Comparison of ENCODE assay signal across 11 cellular contexts in the genomic region with DNA sequence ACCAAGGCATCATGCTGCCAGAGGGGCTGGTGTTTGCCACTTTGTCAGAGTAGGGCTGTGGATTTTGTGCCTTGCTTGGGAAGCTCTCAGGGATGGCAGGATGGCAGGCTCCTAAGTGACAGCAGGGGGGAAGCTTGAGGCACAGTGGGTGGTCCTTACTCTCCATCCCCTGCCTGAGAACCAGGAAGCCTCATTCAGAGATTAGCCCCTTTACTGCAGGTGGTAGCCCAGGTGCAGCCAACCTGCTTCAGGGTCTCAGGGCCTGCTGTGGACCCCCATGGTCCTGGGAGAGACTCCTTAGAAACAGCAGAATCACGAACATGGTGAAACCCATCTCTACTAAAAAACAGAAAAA. TPM values are rescaled to one million over a fixed set of nuclear protein-coding genes. Genes with fewer than 3 reads are reported as not detected.
A peak's percentile ranks its signal among the peaks of the same experiment; 100 is the strongest.
DNase-seq lines count a peak whose midpoint lies in the region; ATAC-seq and TF ChIP-seq lines count a peak whose summit lies in the region.
"Had no signal": no experiment of that assay in that cellular context is flagged by ENCODE, and none has a peak within 500 bp of the region (broad histone marks: within the 10 kb centered on the region; RNA-seq: fewer than 3 reads in every experiment).

No MANE protein-coding gene starts in this region.

- no peaks in the 10 kb centered on the region for H3K27me3 ChIP-seq in CD4-positive, CD25-positive, alpha-beta regulatory T cell (ENCODE audit: control insufficient read depth, insufficient read depth, low read length)
- no peaks in the 10 kb centered on the region for H3K27me3 ChIP-seq in colonic mucosa
- no peaks in the 10 kb centered on the region for H3K27me3 ChIP-seq in neutrophil

- peaks cover 56% of the 10 kb centered on the region for H3K36me3 ChIP-seq in CD4-positive, CD25-positive, alpha-beta regulatory T cell (ENCODE audit: control insufficient read depth, insufficient read depth, low read length)
- H3K36me3 ChIP-seq in colonic mucosa (no peaks in the 10 kb centered on the region), neutrophil (peaks cover 17% of the 10 kb centered on the region)

- peaks cover 0 to 5% (median 2%) of the 10 kb centered on the region in 4 donors for H3K4me1 Mint-ChIP-seq in CD4-positive, CD25-positive, alpha-beta regulatory T cell
- H3K4me1 Mint-ChIP-seq in glutamatergic neuron (ENCODE audit: low read depth, unreplicated experiment): peaks cover 14% of the 10 kb centered on the region

- H3K27ac Mint-ChIP-seq in CD4-positive, CD25-positive, alpha-beta regulatory T cell: peak overlapping the region in 2 of 3 donors; percentile 26 to 64
- H3K27ac Mint-ChIP-seq in glutamatergic neuron (ENCODE audit: unreplicated experiment): no peak overlapping the region

- no peaks in the 10 kb centered on the region for H3K9me3 Mint-ChIP-seq in CD4-positive, CD25-positive, alpha-beta regulatory T cell
- peaks cover 5% of the 10 kb centered on the region for H3K9me3 Mint-ChIP-seq in glutamatergic neuron (ENCODE audit: unreplicated experiment)

- H3K9ac ChIP-seq in colonic mucosa (ENCODE audit: low read depth in 2 of 2, low read length in 2 of 2): no peak overlapping the region

- H3K9me3 ChIP-seq in CD4-positive, CD25-positive, alpha-beta regulatory T cell (ENCODE audit: control insufficient read depth in 2 of 2, low read length in 2 of 2): no peaks in the 10 kb centered on the region
- H3K9me3 ChIP-seq in colonic mucosa (no peaks in the 10 kb centered on the region), neutrophil (no peaks in the 10 kb centered on the region)

- no peak overlapping the region for H3K4me3 ChIP-seq in CD4-positive, CD25-positive, alpha-beta regulatory T cell (ENCODE audit: low read depth, low read length)
- H3K4me3 ChIP-seq in colonic mucosa (no peak overlapping the region), neutrophil (ENCODE audit: low read depth in 1 of 2, low read length in 1 of 2) (peak overlapping the region; percentile 37 to 52)

- no peak for ATAC-seq in CD4-positive, CD25-positive, alpha-beta regulatory T cell (ENCODE audit: low read depth in 2 of 2)
- ATAC-seq in GM18873 (IDR thresholded peaks at IDR 0.05; ENCODE audit: low FRiP score, unreplicated experiment): no peak

- H3K36me3 Mint-ChIP-seq in CD4-positive, CD25-positive, alpha-beta regulatory T cell: peaks cover 30% of the 10 kb centered on the region
- peaks cover 4% of the 10 kb centered on the region for H3K36me3 Mint-ChIP-seq in glutamatergic neuron (ENCODE audit: unreplicated experiment)

- no peaks in the 10 kb centered on the region for H3K4me1 ChIP-seq in CD4-positive, CD25-positive, alpha-beta regulatory T cell (ENCODE audit: control insufficient read depth, insufficient read depth, low read length, poor library complexity, severe bottlenecking)
- H3K4me1 ChIP-seq in colonic mucosa (no peaks in the 10 kb centered on the region), neutrophil (ENCODE audit: control insufficient read depth in 1 of 2, insufficient read depth in 1 of 2, low read depth in 1 of 2, low read length in 1 of 2) (peaks cover 39 to 44% of the 10 kb centered on the region in 2 experiments)

- DNase-seq in CD4-positive, CD25-positive, alpha-beta regulatory T cell: no peak
- DNase-seq in NCI-H146 (lab: John Stamatoyannopoulos, UW) (peak; percentile 88), colonic mucosa (no peak), anterior cingulate cortex (lab: John Stamatoyannopoulos, UW) (no peak), glutamatergic neuron (no peak)
- no peak for DNase-seq in stimulated activated naive CD4-positive, alpha-beta T cell treated with Interleukin-2 at 50 U/mL for 16 hours (lab: John Stamatoyannopoulos, UW)
- DNase-seq: activated CD4-positive, alpha-beta T cell treated with anti-CD3 and anti-CD28 coated beads, Interleukin-2, amount 50 U/mL, for 1 hour; effector CD8-positive, alpha-beta T cell; kidney glomerular epithelial cell had no signal

- peak overlapping the region in 1 of 4 donors; percentile 87 for H3K4me3 Mint-ChIP-seq in CD4-positive, CD25-positive, alpha-beta regulatory T cell
- no peak overlapping the region for H3K4me3 Mint-ChIP-seq in glutamatergic neuron (ENCODE audit: unreplicated experiment)

- no peaks in the 10 kb centered on the region for H3K27me3 Mint-ChIP-seq in CD4-positive, CD25-positive, alpha-beta regulatory T cell
- H3K27me3 Mint-ChIP-seq in glutamatergic neuron (ENCODE audit: unreplicated experiment): peaks cover 4% of the 10 kb centered on the region

- intact Hi-C loops in colonic mucosa (cut with DNase I): no loop called here

- TF ChIP-seq CTCF in colonic mucosa (IDR thresholded peaks at IDR 0.05) (no peak), neutrophil (IDR thresholded peaks at IDR 0.05) (no peak), glutamatergic neuron (IDR thresholded peaks at IDR 0.05; ENCODE audit: partially characterized antibody, unreplicated experiment) (no peak)

- no peak overlapping the region for H3K27ac ChIP-seq in CD4-positive, CD25-positive, alpha-beta regulatory T cell (ENCODE audit: insufficient read depth, low read length, poor library complexity, severe bottlenecking)
- H3K27ac ChIP-seq in colonic mucosa: peak overlapping the region; percentile 37
- peak overlapping the region; percentile 100 for H3K27ac ChIP-seq in neutrophil

RNA-seq across cellular contexts. Expression of a gene that starts 8.9 kb away (rescaled TPM):
- total RNA-seq in CD4-positive, CD25-positive, alpha-beta regulatory T cell: 4.7 TPM
- 1 to 10 TPM; 1.4 to 3.1 (median 2.3) TPM for polyA plus RNA-seq in CD4-positive, CD25-positive, alpha-beta regulatory T cell
- total RNA-seq in colonic mucosa: 100 to 1,000 TPM; 123 to 304 TPM
- 10.4 TPM for total RNA-seq in glutamatergic neuron (ENCODE audit: unreplicated experiment)

RNA-seq across cellular contexts. Expression of a gene that starts 42.7 kb away (rescaled TPM):
- total RNA-seq in CD4-positive, CD25-positive, alpha-beta regulatory T cell: 18.1 TPM
- 10 to 100 TPM; 42.3 to 57.6 (median 49.7) TPM for polyA plus RNA-seq in CD4-positive, CD25-positive, alpha-beta regulatory T cell
- 10 to 100 TPM; 17.2 to 31.1 TPM for total RNA-seq in colonic mucosa
- total RNA-seq in glutamatergic neuron (ENCODE audit: unreplicated experiment): 7.2 TPM

Comparison
In these comparisons a context has a peak if more than half of its experiments do, and no peak if none do; other contexts are left out.
1. H3K4me3 ChIP-seq: peak in neutrophil (2 of 2); none in CD4-positive, CD25-positive, alpha-beta regulatory T cell (single experiment) and colonic mucosa (single experiment).
2. RNA of a gene that starts 8.9 kb away (total RNA-seq): 123 to 304 TPM in colonic mucosa; 10.4 TPM in glutamatergic neuron (single experiment) and 4.7 TPM in CD4-positive, CD25-positive, alpha-beta regulatory T cell (single experiment); every median in the first group is over 10 times any median in the second.